In genomic region chr1:240508950-240509349, GRCh38 we compare ENCODE assay signal across 18 cellular contexts.
DNase-seq lines count a peak whose midpoint lies in the region; ATAC-seq and TF ChIP-seq lines count a peak whose summit lies in the region.
"Had no signal": no experiment of that assay in that cellular context is flagged by ENCODE, and none has a peak within 500 bp of the region (broad histone marks: within the 10 kb centered on the region; RNA-seq: fewer than 3 reads in every experiment).

No MANE protein-coding gene starts in this region.

- H3K9me3 ChIP-seq in SK-N-SH: no peaks in the 10 kb centered on the region
- H3K9me3 ChIP-seq: Caco-2 had no signal

- POLR2A ChIA-PET in SK-N-SH (lab: Yijun Ruan, JAX) (no interaction called here), T-cell (lab: Charles Lee) (no interaction called here)

- CTCF ChIA-PET in SK-N-SH (lab: Yijun Ruan, JAX): no interaction called here
- CTCF ChIA-PET in T-cell (lab: Charles Lee): interaction anchor here in 1 of 2 donors (0.7 kb wide), 1 partner anchor 171 kb away, joined by 5 read pairs; no protein-coding TSS in a partner anchor

- H3K36me3 ChIP-seq in SK-N-SH (replicated peaks in 1 of 2; ENCODE audit: control insufficient read depth in 1 of 2, insufficient read depth in 2 of 2, low read length in 1 of 2): no peaks in the 10 kb centered on the region

- ATAC-seq in GM21390 (IDR thresholded peaks at IDR 0.05; ENCODE audit: unreplicated experiment) (no peak), T-cell (replicated peaks in 1 of 4) (no peak)
- ATAC-seq: GM23338, Panc1 had no signal

- no peak overlapping the region for H3K27ac Mint-ChIP-seq in T-cell
- H3K27ac Mint-ChIP-seq: GM23338 had no signal

- H3K9me2 ChIP-seq in SK-N-SH: no peaks in the 10 kb centered on the region

- no peak overlapping the region for H2AFZ ChIP-seq in SK-N-SH (ENCODE audit: low read depth)
- H2AFZ ChIP-seq: GM23338 had no signal

- no peak for TF ChIP-seq EP300 in SK-N-SH (IDR thresholded peaks at IDR 0.05; ENCODE audit: borderline replicate concordance in 1 of 2, low read depth in 1 of 2, low read length in 1 of 2)

- 25% methylated on average over 2 of the region's 2 CpGs for WGBS in SK-N-SH (ENCODE audit: low lambda C conversion rate)

- H4K20me1 ChIP-seq in SK-N-SH (ENCODE audit: insufficient read depth): no peaks in the 10 kb centered on the region

- peaks cover 0 to 11% of the 10 kb centered on the region in 2 experiments; a peak in 2 of 4 replicates for H3K4me1 ChIP-seq in SK-N-SH (ENCODE audit: control insufficient read depth in 1 of 2, insufficient read depth in 2 of 2, low read depth in 1 of 2, low read length in 1 of 2)
- H3K4me1 ChIP-seq: Caco-2 had no signal

- no peak for TF ChIP-seq CTCF in SK-N-SH (IDR thresholded peaks at IDR 0.05)

- no peaks in the 10 kb centered on the region for H3K27me3 Mint-ChIP-seq in T-cell

- H3F3A ChIP-seq in SK-N-SH (replicated peaks; ENCODE audit: insufficient read depth): peaks cover 4% of the 10 kb centered on the region

- TF ChIP-seq RAD21 in SK-N-SH (IDR thresholded peaks at IDR 0.05; ENCODE audit: low read length): no peak

- no peaks in the 10 kb centered on the region for H3K36me3 Mint-ChIP-seq in T-cell

- H3K4me3 Mint-ChIP-seq in T-cell: no peak overlapping the region
- H3K4me3 Mint-ChIP-seq: GM23338 had no signal

- H3K9me3 Mint-ChIP-seq in T-cell: peaks cover 0 to 5% (median 0%) of the 10 kb centered on the region in 3 donors

- DNase-seq in EL (peak; percentile 30), SK-N-SH (peak; percentile 56), fibroblast of peridontal ligament (ENCODE audit: extremely low read depth) (peak; percentile 73), retina (peak; percentile 31), NCI-H2081 treated with DMSO at 0.1 percent for 48 hours (lab: John Stamatoyannopoulos, UW) (no peak), NCI-H1694 treated with DMSO at 0.1 percent for 48 hours (lab: John Stamatoyannopoulos, UW) (no peak), T-cell (no peak)
- DNase-seq: Caco-2, DMS53, NCI-H1092 treated with DMSO at 0.1 percent for 48 hours, NCI-H1694, NCI-H446 treated with DMSO at 0.1 percent for 48 hours, NCI-H82, Right ventricle myocardium superior had no signal

- no peaks in the 10 kb centered on the region for H3K27me3 ChIP-seq in SK-N-SH (ENCODE audit: insufficient read depth)

- H3K4me1 Mint-ChIP-seq in T-cell: peaks cover 0 to 4% (median 2%) of the 10 kb centered on the region in 3 donors
- H3K4me1 Mint-ChIP-seq: GM23338 had no signal

- H3K27ac ChIP-seq in SK-N-SH (ENCODE audit: low read depth in 2 of 2, low read length in 1 of 2): no peak overlapping the region; a peak in 1 of 4 replicates
- H3K27ac ChIP-seq: KMS-11 had no signal

- no peaks in the 10 kb centered on the region for H3K79me2 ChIP-seq in SK-N-SH (ENCODE audit: insufficient read depth)

- H3K4me3 ChIP-seq in SK-N-SH (ENCODE audit: low read depth in 2 of 2, low read length in 1 of 2): no peak overlapping the region
- H3K4me3 ChIP-seq: GM23338 had no signal

- H3K9ac ChIP-seq in SK-N-SH: no peak overlapping the region
- H3K9ac ChIP-seq: KMS-11 had no signal

- H3K4me2 ChIP-seq in SK-N-SH: no peak overlapping the region
- H3K4me2 ChIP-seq: GM23338, KMS-11 had no signal

TF ChIP-seq in SK-N-SH, 30 proteins besides CTCF, POLR2A, EP300 and RAD21:
- TF ChIP-seq FOXM1 (IDR thresholded peaks at IDR 0.05; ENCODE audit: low read depth) (no peak), PBX3 (IDR thresholded peaks at IDR 0.05) (peak; percentile 84), YY1 (IDR thresholded peaks at IDR 0.05; ENCODE audit: low read depth) (no peak), RXRA (IDR thresholded peaks at IDR 0.05; ENCODE audit: borderline replicate concordance, low read depth) (no peak), POLR2AphosphoS5 (IDR thresholded peaks at IDR 0.05; ENCODE audit: low read depth, low read length) (no peak), TCF12 (IDR thresholded peaks at IDR 0.05) (peak; percentile 90)

Comparison
In these comparisons a context has a peak if more than half of its experiments do, and no peak if none do; other contexts are left out.
1. DNase-seq: peak in EL (single experiment), SK-N-SH (single experiment), fibroblast of peridontal ligament (single experiment) and retina (single experiment); none in NCI-H2081 treated with DMSO at 0.1 percent for 48 hours (single experiment), NCI-H1694 treated with DMSO at 0.1 percent for 48 hours (single experiment) and T-cell (0 of 34).